9 cellular contexts compared by ENCODE assay signal in genomic region chrX:134423606-134424005, GRCh38. TPM values are rescaled to one million over a fixed set of nuclear protein-coding genes. Genes with fewer than 3 reads are reported as not detected.
A peak's percentile ranks its signal among the peaks of the same experiment; 100 is the strongest.
DNase-seq lines count a peak whose midpoint lies in the region; ATAC-seq and TF ChIP-seq lines count a peak whose summit lies in the region.
"Had no signal": no experiment of that assay in that cellular context is flagged by ENCODE, and none has a peak within 500 bp of the region (broad histone marks: within the 10 kb centered on the region; RNA-seq: fewer than 3 reads in every experiment).

No MANE protein-coding gene starts in this region.

- 46% methylated on average over 5 of the region's 5 CpGs for WGBS in right lobe of liver (ENCODE audit: insufficient coverage, low coverage, low lambda C conversion rate, missing lambda C conversion rate)

- in situ Hi-C loops in KBM-7 (cut with MboI; ENCODE audit: low pct_unique_long_range_greater_than_20kb, low sequenced_read_pairs) (no loop called here), astrocyte of the cerebellum (cut with HindIII; ENCODE audit: low sequenced_read_pairs) (no loop called here)

- no peak for TF ChIP-seq POLR2A in right lobe of liver (IDR thresholded peaks at IDR 0.05)

- ATAC-seq in right lobe of liver, result peak in 1 of 4 donors; percentile 30
- ATAC-seq in GM21423 (IDR thresholded peaks at IDR 0.05; ENCODE audit: unreplicated experiment), result no peak
- no peak for ATAC-seq in HG02623 (IDR thresholded peaks at IDR 0.05; ENCODE audit: unreplicated experiment)
- ATAC-seq in GM21737 (IDR thresholded peaks at IDR 0.05; ENCODE audit: unreplicated experiment), result no peak

- H3K4me3 ChIP-seq in astrocyte of the cerebellum (ENCODE audit: low read depth, low read length) (no peak overlapping the region), right lobe of liver (no peak overlapping the region)
- H3K4me3 ChIP-seq: lung had no signal

- peak; percentile 9 for DNase-seq in D341Med (ENCODE audit: low spot score)
- DNase-seq in KBM-7, result peak; percentile 28
- DNase-seq in astrocyte of the cerebellum (ENCODE audit: low read depth), result no peak
- DNase-seq in right lobe of liver, result no peak
- DNase-seq in NCI-H1092 treated with DMSO at 0.1 percent for 48 hours (lab: John Stamatoyannopoulos, UW), result no peak

- intact Hi-C loops in right lobe of liver (cut with DNase I), result no loop called here

- H3K27ac ChIP-seq in right lobe of liver, result no peak overlapping the region

- H3K4me1 ChIP-seq in right lobe of liver, result no peaks in the 10 kb centered on the region

- no peaks in the 10 kb centered on the region for H3K27me3 ChIP-seq in right lobe of liver

- TF ChIP-seq CTCF in astrocyte of the cerebellum (IDR thresholded peaks at IDR 0.05; ENCODE audit: low read depth, low read length, missing control alignments) (peak; percentile 21), right lobe of liver (IDR thresholded peaks at IDR 0.05) (peak in 3 of 4 donors; percentile 30 to 41 (median 33))

- H3K36me3 ChIP-seq in right lobe of liver, result no peaks in the 10 kb centered on the region

- no peaks in the 10 kb centered on the region for H3K9me3 ChIP-seq in right lobe of liver

RNA-seq across cellular contexts. Expression of gene HPRT1, which starts 36.4 kb away (rescaled TPM):
- 10 to 100 TPM in 3 of 6 experiments, 1 to 10 TPM in 3; 5.0 to 11.1 (median 9.0) TPM for total RNA-seq in right lobe of liver

RNA-seq across cellular contexts. Expression of gene PHF6, which starts 50.5 kb away (rescaled TPM):
- total RNA-seq in right lobe of liver, result 1 to 10 TPM; 5.2 to 7.3 (median 6.1) TPM

Comparison
In these comparisons a context has a peak if more than half of its experiments do, and no peak if none do; other contexts are left out.
1. DNase-seq: peak in D341Med (single experiment) and KBM-7 (single experiment); none in astrocyte of the cerebellum (single experiment), right lobe of liver (0 of 3) and NCI-H1092 treated with DMSO at 0.1 percent for 48 hours (single experiment).